Comparison of ENCODE assay signal across 15 cellular contexts in genomic region chr20:54573838-54574237, GRCh38.
DNase-seq lines count a peak whose midpoint lies in the region; ATAC-seq lines count a peak whose summit lies in the region.
"Had no signal": no experiment of that assay in that cellular context is flagged by ENCODE, and none has a peak within 500 bp of the region (broad histone marks: within the 10 kb centered on the region; RNA-seq: fewer than 3 reads in every experiment).

No MANE protein-coding gene starts in this region.

- peak; percentile 70 for DNase-seq in DMS 273 (lab: John Stamatoyannopoulos, UW; ENCODE audit: unreplicated experiment)
- no peak for DNase-seq in DMS 273 treated with DMSO at 0.1 percent for 48 hours (lab: John Stamatoyannopoulos, UW)
- peak; percentile 74 for DNase-seq in cerebellum (ENCODE audit: low spot score)
- peak; percentile 32 for DNase-seq in left ventricle myocardium superior
- DNase-seq in sciatic nerve (ENCODE audit: low spot score): no peak
- DNase-seq in head of caudate nucleus: no peak
- DNase-seq: H9, MV-4-11, NCI-H1417 treated with DMSO at 0.1 percent for 48 hours, NCI-H2081 treated with DMSO at 0.1 percent for 48 hours, NCI-H345, NCI-H748 treated with DMSO at 0.1 percent for 48 hours, SK-N-SH had no signal

- intact Hi-C loops in left ventricle myocardium superior (cut with micrococcal nuclease) (no loop called here), sciatic nerve (cut with DNase I) (no loop called here), head of caudate nucleus (cut with DNase I) (no loop called here)

- peak; percentile 61 for ATAC-seq in left ventricle myocardium superior
- ATAC-seq in sciatic nerve: peak; percentile 55
- ATAC-seq in HG03378 (IDR thresholded peaks at IDR 0.05; ENCODE audit: unreplicated experiment): no peak
- ATAC-seq in HG03565 (IDR thresholded peaks at IDR 0.05; ENCODE audit: unreplicated experiment): no peak

Comparison
In these comparisons a context has a peak if more than half of its experiments do, and no peak if none do; other contexts are left out.
1. DNase-seq: peak in DMS 273 (single experiment), cerebellum (single experiment) and left ventricle myocardium superior (single experiment); none in DMS 273 treated with DMSO at 0.1 percent for 48 hours (single experiment), sciatic nerve (single experiment) and head of caudate nucleus (0 of 42).
2. ATAC-seq: peak in left ventricle myocardium superior (single experiment) and sciatic nerve (single experiment); none in HG03378 (single experiment) and HG03565 (single experiment).